8 cellular contexts compared by ENCODE assay signal in the genomic region with DNA sequence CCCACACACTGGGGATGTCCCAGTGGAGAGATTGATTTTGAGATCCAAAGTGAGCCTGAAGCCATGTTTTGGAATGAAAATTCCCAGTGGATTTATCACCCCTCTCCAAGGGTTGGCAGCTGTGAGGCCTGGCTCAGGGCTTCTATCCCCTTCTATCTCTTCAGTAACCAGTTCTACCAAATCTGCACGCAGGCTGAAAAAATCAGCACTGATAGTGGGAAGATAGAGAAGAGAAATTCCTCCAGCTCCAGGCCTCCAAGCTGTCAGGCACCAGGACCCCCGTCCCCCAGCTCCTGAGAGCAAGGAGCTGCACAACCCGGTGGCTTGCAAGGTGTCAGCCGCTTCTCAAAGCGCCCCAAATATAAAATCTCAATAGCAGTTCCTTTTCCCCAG. TPM values are rescaled to one million over a fixed set of nuclear protein-coding genes. Genes with fewer than 3 reads are reported as not detected.
DNase-seq lines count a peak whose midpoint lies in the region; ATAC-seq and TF ChIP-seq lines count a peak whose summit lies in the region.

No MANE protein-coding gene starts in this region.

- peak overlapping the region; percentile 97 for H3K27ac Mint-ChIP-seq in activated CD4-positive, alpha-beta T cell treated with anti-CD3 and anti-CD28 coated beads, Interleukin-2, amount 10 ng/mL, durations not matched to agents 7 days and 5 days
- H3K27ac Mint-ChIP-seq in activated naive CD8-positive, alpha-beta T cell treated with anti-CD3 and anti-CD28 coated beads, Interleukin-2, amount 50 U/mL, for 24 hours: peak overlapping the region; percentile 93

- peaks cover 0 to 3% of the 10 kb centered on the region in 2 donors for H3K36me3 ChIP-seq in left lung
- H3K36me3 ChIP-seq in thoracic aorta: no peaks in the 10 kb centered on the region

- POLR2A ChIA-PET in activated CD4-positive, alpha-beta T cell treated with anti-CD3 and anti-CD28 coated beads, Interleukin-2, amount 10 ng/mL, durations not matched to agents 7 days and 5 days (lab: Charles Lee): no interaction called here

- H3K27me3 ChIP-seq in left lung: no peaks in the 10 kb centered on the region
- H3K27me3 ChIP-seq in thoracic aorta (replicated peaks; ENCODE audit: insufficient read depth): no peaks in the 10 kb centered on the region

- TF ChIP-seq CTCF in left lung (IDR thresholded peaks at IDR 0.05) (no peak), thoracic aorta (IDR thresholded peaks at IDR 0.05) (no peak)

- intact Hi-C loops in left lung (cut with DNase I): no loop called here
- intact Hi-C loops in head of caudate nucleus (cut with DNase I): no loop called here

- peak overlapping the region; percentile 87 to 91 for H3K4me3 ChIP-seq in left lung
- H3K4me3 ChIP-seq in thoracic aorta: peak overlapping the region; percentile 95

- peaks cover 67% of the 10 kb centered on the region for H3K4me1 Mint-ChIP-seq in activated CD4-positive, alpha-beta T cell treated with anti-CD3 and anti-CD28 coated beads, Interleukin-2, amount 10 ng/mL, durations not matched to agents 7 days and 5 days
- peaks cover 71% of the 10 kb centered on the region for H3K4me1 Mint-ChIP-seq in activated naive CD8-positive, alpha-beta T cell treated with anti-CD3 and anti-CD28 coated beads, Interleukin-2, amount 50 U/mL, for 24 hours

- DNase-seq in activated CD4-positive, alpha-beta T cell treated with anti-CD3 and anti-CD28 coated beads, Interleukin-2, amount 10 ng/mL, durations not matched to agents 7 days and 5 days: no peak
- DNase-seq in activated CD4-positive, alpha-beta T cell treated with anti-CD3 and anti-CD28 coated beads, Interleukin-2, amount 50 U/mL, for 1 hour: no peak
- no peak for DNase-seq in activated naive CD8-positive, alpha-beta T cell treated with anti-CD3 and anti-CD28 coated beads, Interleukin-2, amount 50 U/mL, for 24 hours
- no peak for DNase-seq in left lung
- DNase-seq in thoracic aorta (ENCODE audit: low spot score): no peak
- DNase-seq in head of caudate nucleus: no peak
- no peak for DNase-seq in kidney tubule cell (ENCODE audit: low spot score)
- DNase-seq in Kasumi-1 (lab: John Stamatoyannopoulos, UW): no peak

- no peak for ATAC-seq in activated naive CD8-positive, alpha-beta T cell treated with anti-CD3 and anti-CD28 coated beads, Interleukin-2, amount 50 U/mL, for 24 hours
- no peak for ATAC-seq in left lung
- ATAC-seq in thoracic aorta (ENCODE audit: insufficient number of reproducible peaks, low FRiP score, low read depth): no peak

- H3K4me1 ChIP-seq in left lung (peaks cover 17 to 75% of the 10 kb centered on the region in 2 donors), thoracic aorta (ENCODE audit: control insufficient read depth in 1 of 2, low read depth in 2 of 2) (peaks cover 26 to 44% of the 10 kb centered on the region in 2 donors)

- peaks cover 63% of the 10 kb centered on the region for H3K36me3 Mint-ChIP-seq in activated CD4-positive, alpha-beta T cell treated with anti-CD3 and anti-CD28 coated beads, Interleukin-2, amount 10 ng/mL, durations not matched to agents 7 days and 5 days (ENCODE audit: low read depth)
- H3K36me3 Mint-ChIP-seq in activated naive CD8-positive, alpha-beta T cell treated with anti-CD3 and anti-CD28 coated beads, Interleukin-2, amount 50 U/mL, for 24 hours (ENCODE audit: low read depth): peaks cover 23% of the 10 kb centered on the region

- CTCF ChIA-PET in activated CD4-positive, alpha-beta T cell treated with anti-CD3 and anti-CD28 coated beads, Interleukin-2, amount 10 ng/mL, durations not matched to agents 7 days and 5 days (lab: Charles Lee): interaction anchor here (0.6 to 3.6 kb wide), 6 partner anchors 47 to 169 kb away, joined by 3 to 31 read pairs (median 4); a partner anchor contains a TSS

- H3K9me3 ChIP-seq in left lung (no peaks in the 10 kb centered on the region), thoracic aorta (no peaks in the 10 kb centered on the region)

- H3K27me3 Mint-ChIP-seq in activated CD4-positive, alpha-beta T cell treated with anti-CD3 and anti-CD28 coated beads, Interleukin-2, amount 10 ng/mL, durations not matched to agents 7 days and 5 days: no peaks in the 10 kb centered on the region
- H3K27me3 Mint-ChIP-seq in activated naive CD8-positive, alpha-beta T cell treated with anti-CD3 and anti-CD28 coated beads, Interleukin-2, amount 50 U/mL, for 24 hours: no peaks in the 10 kb centered on the region

- peak overlapping the region; percentile 98 for H3K4me3 Mint-ChIP-seq in activated CD4-positive, alpha-beta T cell treated with anti-CD3 and anti-CD28 coated beads, Interleukin-2, amount 10 ng/mL, durations not matched to agents 7 days and 5 days
- peak overlapping the region; percentile 89 for H3K4me3 Mint-ChIP-seq in activated naive CD8-positive, alpha-beta T cell treated with anti-CD3 and anti-CD28 coated beads, Interleukin-2, amount 50 U/mL, for 24 hours

- peak overlapping the region; percentile 92 to 99 for H3K27ac ChIP-seq in left lung
- peak overlapping the region; percentile 88 to 97 for H3K27ac ChIP-seq in thoracic aorta

- no peaks in the 10 kb centered on the region for H3K9me3 Mint-ChIP-seq in activated CD4-positive, alpha-beta T cell treated with anti-CD3 and anti-CD28 coated beads, Interleukin-2, amount 10 ng/mL, durations not matched to agents 7 days and 5 days
- H3K9me3 Mint-ChIP-seq in activated naive CD8-positive, alpha-beta T cell treated with anti-CD3 and anti-CD28 coated beads, Interleukin-2, amount 50 U/mL, for 24 hours: no peaks in the 10 kb centered on the region

RNA-seq across cellular contexts. Expression of a gene that starts 1.0 kb away (rescaled TPM):
- total RNA-seq in activated CD4-positive, alpha-beta T cell treated with anti-CD3 and anti-CD28 coated beads, Interleukin-2, amount 10 ng/mL, durations not matched to agents 7 days and 5 days: 100 to 1,000 TPM; 200 to 212 TPM
- total RNA-seq in left lung (100 to 1,000 TPM in 1 of 2 donors, 10 to 100 TPM in 1; 95.7 to 171 TPM), thoracic aorta (10 to 100 TPM; 71.3 to 92.1 TPM)

RNA-seq across cellular contexts. Expression of a gene that starts 6.4 kb away (rescaled TPM):
- total RNA-seq in activated CD4-positive, alpha-beta T cell treated with anti-CD3 and anti-CD28 coated beads, Interleukin-2, amount 10 ng/mL, durations not matched to agents 7 days and 5 days: 10 to 100 TPM; 26.8 to 27.8 TPM
- total RNA-seq in left lung (10 to 100 TPM in 1 of 2 donors, 1 to 10 TPM in 1; 8.8 to 16.9 TPM), thoracic aorta (10 to 100 TPM in 1 of 2 donors, 1 to 10 TPM in 1; 3.7 to 12.2 TPM)

RNA-seq across cellular contexts. Expression of a gene that starts 41.7 kb away (rescaled TPM):
- 10 to 100 TPM; 40.8 to 42.9 TPM for total RNA-seq in activated CD4-positive, alpha-beta T cell treated with anti-CD3 and anti-CD28 coated beads, Interleukin-2, amount 10 ng/mL, durations not matched to agents 7 days and 5 days
- total RNA-seq in left lung: 10 to 100 TPM; 30.0 to 33.4 TPM
- 10 to 100 TPM; 30.6 to 34.6 TPM for total RNA-seq in thoracic aorta

RNA-seq across cellular contexts. Expression of a gene that starts 53.9 kb away (rescaled TPM):
- 10 to 100 TPM; 15.7 to 17.9 TPM for total RNA-seq in activated CD4-positive, alpha-beta T cell treated with anti-CD3 and anti-CD28 coated beads, Interleukin-2, amount 10 ng/mL, durations not matched to agents 7 days and 5 days
- total RNA-seq in left lung: 10 to 100 TPM; 16.5 to 25.4 TPM
- 10 to 100 TPM; 19.9 to 23.4 TPM for total RNA-seq in thoracic aorta

RNA-seq across cellular contexts. Expression of a gene that starts 54.8 kb away (rescaled TPM):
- total RNA-seq in activated CD4-positive, alpha-beta T cell treated with anti-CD3 and anti-CD28 coated beads, Interleukin-2, amount 10 ng/mL, durations not matched to agents 7 days and 5 days: 10 to 100 TPM; 72.3 to 78.1 TPM
- 10 to 100 TPM; 32.1 to 45.8 TPM for total RNA-seq in left lung
- 10 to 100 TPM; 46.4 to 99.4 TPM for total RNA-seq in thoracic aorta
